In the genomic region with DNA sequence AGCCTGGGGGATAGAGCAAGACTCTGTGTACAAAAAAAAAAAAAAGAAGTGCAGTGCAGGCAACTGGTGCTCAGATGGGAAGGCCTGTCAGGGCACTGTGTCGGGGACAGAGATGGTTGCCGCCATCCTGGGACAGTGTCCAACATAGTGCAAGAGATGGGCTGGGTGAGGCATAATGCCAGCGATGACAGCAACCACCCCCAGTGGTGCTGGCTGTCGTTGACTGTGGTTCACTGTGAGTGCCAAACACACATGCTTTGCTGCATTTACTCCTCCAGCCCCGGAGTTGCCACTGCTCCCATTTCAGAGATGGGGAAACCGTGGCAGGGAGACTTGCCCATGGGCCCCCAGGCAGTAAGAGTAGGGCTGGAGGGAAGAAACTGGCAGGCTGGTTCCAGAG, we compare ENCODE assay signal across 17 cellular contexts. TPM values are rescaled to one million over a fixed set of nuclear protein-coding genes. Genes with fewer than 3 reads are reported as not detected.
DNase-seq lines count a peak whose midpoint lies in the region; ATAC-seq and TF ChIP-seq lines count a peak whose summit lies in the region.
"Had no signal": no experiment of that assay in that cellular context is flagged by ENCODE, and none has a peak within 500 bp of the region (broad histone marks: within the 10 kb centered on the region; RNA-seq: fewer than 3 reads in every experiment).

No MANE protein-coding gene starts in this region.

- H3K27ac ChIP-seq in KOPT-K1 (ENCODE audit: low read depth, low read length, poor library complexity, severe bottlenecking) (peak overlapping the region; percentile 93), liver (ENCODE audit: low read depth in 1 of 2, low read length in 2 of 2) (no peak overlapping the region)
- H3K27ac ChIP-seq: ascending aorta had no signal

- H3K27me3 ChIP-seq in liver (ENCODE audit: control insufficient read depth in 4 of 4, insufficient read depth in 4 of 4, low read length in 3 of 4) = no peaks in the 10 kb centered on the region
- H3K27me3 ChIP-seq: ascending aorta, BE2C had no signal

- no peaks in the 10 kb centered on the region for H3K9me3 ChIP-seq in KOPT-K1 (ENCODE audit: insufficient read depth, low read length, poor library complexity, severe bottlenecking)
- H3K9me3 ChIP-seq in liver (ENCODE audit: control insufficient read depth in 4 of 4, low read length in 3 of 4) = no peaks in the 10 kb centered on the region
- H3K9me3 ChIP-seq: ascending aorta, BE2C had no signal

- DNase-seq in AG10803 (ENCODE audit: low read depth) (peak; percentile 83), cerebellar cortex (ENCODE audit: low spot score) (peak; percentile 75), SHP77 treated with DMSO at 0.1 percent for 48 hours (lab: John Stamatoyannopoulos, UW) (no peak)
- DNase-seq in stimulated activated CD4-positive, alpha-beta T cell treated with anti-CD3 and anti-CD28 coated beads, Interleukin-15, amount 100 ng/mL, for 24 hours = no peak
- DNase-seq: activated CD4-positive, alpha-beta T cell treated with anti-CD3 and anti-CD28 coated beads, Interleukin-2, amount 10 ng/mL, durations not matched to agents 24 days and 14 days; BE2C; effector CD4-positive, alpha-beta T cell; NCI-H187 treated with DMSO at 0.1 percent for 48 hours; stimulated activated CD4-positive, alpha-beta T cell treated with anti-CD3 and anti-CD28 coated beads, Interleukin-4, amount 100 ng/mL, for 1 hour; stimulated activated naive B cell treated with anti-CD40 and anti-IgM and Interleukin-4, amounts not matched to agents 10 μg/mL and 1 μg/mL and 100 μg/mL, for 72 hours had no signal

- H3K9ac ChIP-seq in liver (ENCODE audit: low read depth in 1 of 2, low read length in 2 of 2) = no peak overlapping the region

- no peak for TF ChIP-seq CTCF in AG10803 (conservative IDR thresholded peaks at IDR 0.05; ENCODE audit: low read length)
- no peak for TF ChIP-seq CTCF in liver (IDR thresholded peaks at IDR 0.05; ENCODE audit: low read depth, low read length, missing input control)

- TF ChIP-seq RAD21 in liver (IDR thresholded peaks at IDR 0.05) = peak; percentile 23 to 50

- peaks cover 0 to 13% (median 5%) of the 10 kb centered on the region in 4 donors for H3K4me1 ChIP-seq in liver (ENCODE audit: control insufficient read depth in 4 of 4, insufficient read depth in 4 of 4, low read length in 3 of 4)
- H3K4me1 ChIP-seq: ascending aorta had no signal

- H3K36me3 ChIP-seq in KOPT-K1 (ENCODE audit: insufficient read depth, low read length) = no peaks in the 10 kb centered on the region
- no peaks in the 10 kb centered on the region for H3K36me3 ChIP-seq in liver (ENCODE audit: control insufficient read depth in 4 of 4, insufficient read depth in 3 of 4, low read depth in 1 of 4, low read length in 3 of 4)
- H3K36me3 ChIP-seq: ascending aorta, BE2C had no signal

- ATAC-seq in HG03432 (IDR thresholded peaks at IDR 0.05; ENCODE audit: unreplicated experiment) (no peak), HG03354 (IDR thresholded peaks at IDR 0.05; ENCODE audit: poor library complexity, severe bottlenecking, unreplicated experiment) (no peak)
- ATAC-seq: HCT116; stimulated activated naive B cell treated with anti-CD40 and anti-IgM and Interleukin-4, amounts not matched to agents 10 μg/mL and 1 μg/mL and 100 μg/mL, for 72 hours had no signal

- H3K4me3 ChIP-seq in AG10803 (ENCODE audit: low read length) (no peak overlapping the region), liver (ENCODE audit: low read depth in 1 of 3, low read length in 3 of 3) (no peak overlapping the region)
- H3K4me3 ChIP-seq: ascending aorta had no signal

- WGBS in liver = 35% methylated on average over 6 of the region's 6 CpGs

TF ChIP-seq in liver, 16 proteins besides CTCF, POLR2A, EP300 and RAD21:
- TF ChIP-seq FOXA1 (IDR thresholded peaks at IDR 0.05) (no peak), FOXA2 (IDR thresholded peaks at IDR 0.05) (no peak), NR2F2 (IDR thresholded peaks at IDR 0.05) (no peak), JUND (IDR thresholded peaks at IDR 0.05) (peak in 1 of 2 donors; percentile 40), HNF4A (conservative IDR thresholded peaks at IDR 0.05) (peak in 1 of 2 donors; percentile 36), GABPA (IDR thresholded peaks at IDR 0.05 in 1 of 2, conservative IDR thresholded peaks at IDR 0.05 in 1 of 2) (no peak), SP1 (IDR thresholded peaks at IDR 0.05) (peak; percentile 29), HNF4G (IDR thresholded peaks at IDR 0.05) (no peak), RXRA (IDR thresholded peaks at IDR 0.05) (peak; percentile 47 to 70), EGR1 (IDR thresholded peaks at IDR 0.05; ENCODE audit: low read depth in 2 of 2) (no peak), YY1 (IDR thresholded peaks at IDR 0.05) (peak; percentile 77), TAF1 (conservative IDR thresholded peaks at IDR 0.05) (no peak)
- TF ChIP-seq, protein P1, sequence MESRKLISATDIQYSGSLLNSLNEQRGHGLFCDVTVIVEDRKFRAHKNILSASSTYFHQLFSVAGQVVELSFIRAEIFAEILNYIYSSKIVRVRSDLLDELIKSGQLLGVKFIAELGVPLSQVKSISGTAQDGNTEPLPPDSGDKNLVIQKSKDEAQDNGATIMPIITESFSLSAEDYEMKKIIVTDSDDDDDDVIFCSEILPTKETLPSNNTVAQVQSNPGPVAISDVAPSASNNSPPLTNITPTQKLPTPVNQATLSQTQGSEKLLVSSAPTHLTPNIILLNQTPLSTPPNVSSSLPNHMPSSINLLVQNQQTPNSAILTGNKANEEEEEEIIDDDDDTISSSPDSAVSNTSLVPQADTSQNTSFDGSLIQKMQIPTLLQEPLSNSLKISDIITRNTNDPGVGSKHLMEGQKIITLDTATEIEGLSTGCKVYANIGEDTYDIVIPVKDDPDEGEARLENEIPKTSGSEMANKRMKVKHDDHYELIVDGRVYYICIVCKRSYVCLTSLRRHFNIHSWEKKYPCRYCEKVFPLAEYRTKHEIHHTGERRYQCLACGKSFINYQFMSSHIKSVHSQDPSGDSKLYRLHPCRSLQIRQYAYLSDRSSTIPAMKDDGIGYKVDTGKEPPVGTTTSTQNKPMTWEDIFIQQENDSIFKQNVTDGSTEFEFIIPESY (IDR thresholded peaks at IDR 0.05) = no peak
- TF ChIP-seq, protein P2, sequence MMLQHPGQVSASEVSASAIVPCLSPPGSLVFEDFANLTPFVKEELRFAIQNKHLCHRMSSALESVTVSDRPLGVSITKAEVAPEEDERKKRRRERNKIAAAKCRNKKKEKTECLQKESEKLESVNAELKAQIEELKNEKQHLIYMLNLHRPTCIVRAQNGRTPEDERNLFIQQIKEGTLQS (IDR thresholded peaks at IDR 0.05) = no peak
- TF ChIP-seq, protein P3, sequence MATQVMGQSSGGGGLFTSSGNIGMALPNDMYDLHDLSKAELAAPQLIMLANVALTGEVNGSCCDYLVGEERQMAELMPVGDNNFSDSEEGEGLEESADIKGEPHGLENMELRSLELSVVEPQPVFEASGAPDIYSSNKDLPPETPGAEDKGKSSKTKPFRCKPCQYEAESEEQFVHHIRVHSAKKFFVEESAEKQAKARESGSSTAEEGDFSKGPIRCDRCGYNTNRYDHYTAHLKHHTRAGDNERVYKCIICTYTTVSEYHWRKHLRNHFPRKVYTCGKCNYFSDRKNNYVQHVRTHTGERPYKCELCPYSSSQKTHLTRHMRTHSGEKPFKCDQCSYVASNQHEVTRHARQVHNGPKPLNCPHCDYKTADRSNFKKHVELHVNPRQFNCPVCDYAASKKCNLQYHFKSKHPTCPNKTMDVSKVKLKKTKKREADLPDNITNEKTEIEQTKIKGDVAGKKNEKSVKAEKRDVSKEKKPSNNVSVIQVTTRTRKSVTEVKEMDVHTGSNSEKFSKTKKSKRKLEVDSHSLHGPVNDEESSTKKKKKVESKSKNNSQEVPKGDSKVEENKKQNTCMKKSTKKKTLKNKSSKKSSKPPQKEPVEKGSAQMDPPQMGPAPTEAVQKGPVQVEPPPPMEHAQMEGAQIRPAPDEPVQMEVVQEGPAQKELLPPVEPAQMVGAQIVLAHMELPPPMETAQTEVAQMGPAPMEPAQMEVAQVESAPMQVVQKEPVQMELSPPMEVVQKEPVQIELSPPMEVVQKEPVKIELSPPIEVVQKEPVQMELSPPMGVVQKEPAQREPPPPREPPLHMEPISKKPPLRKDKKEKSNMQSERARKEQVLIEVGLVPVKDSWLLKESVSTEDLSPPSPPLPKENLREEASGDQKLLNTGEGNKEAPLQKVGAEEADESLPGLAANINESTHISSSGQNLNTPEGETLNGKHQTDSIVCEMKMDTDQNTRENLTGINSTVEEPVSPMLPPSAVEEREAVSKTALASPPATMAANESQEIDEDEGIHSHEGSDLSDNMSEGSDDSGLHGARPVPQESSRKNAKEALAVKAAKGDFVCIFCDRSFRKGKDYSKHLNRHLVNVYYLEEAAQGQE (IDR thresholded peaks at IDR 0.05) = no peak
- TF ChIP-seq, protein P4, sequence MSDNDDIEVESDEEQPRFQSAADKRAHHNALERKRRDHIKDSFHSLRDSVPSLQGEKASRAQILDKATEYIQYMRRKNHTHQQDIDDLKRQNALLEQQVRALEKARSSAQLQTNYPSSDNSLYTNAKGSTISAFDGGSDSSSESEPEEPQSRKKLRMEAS (IDR thresholded peaks at IDR 0.05) = no peak

RNA-seq across cellular contexts. Expression of a gene that starts 5.2 kb away (rescaled TPM):
- under 1 TPM; under 0.01 TPM for total RNA-seq in liver
- not detected for polyA plus RNA-seq in liver
- total RNA-seq: ascending aorta, lung microvascular endothelial cell had no signal

Comparison
In these comparisons a context has a peak if more than half of its experiments do, and no peak if none do; other contexts are left out.
1. DNase-seq: peak in AG10803 (single experiment) and cerebellar cortex (single experiment); none in SHP77 treated with DMSO at 0.1 percent for 48 hours (single experiment) and stimulated activated CD4-positive, alpha-beta T cell treated with anti-CD3 and anti-CD28 coated beads, Interleukin-15, amount 100 ng/mL, for 24 hours (single experiment).